Comparison of ENCODE assay signal across 8 cellular contexts in genomic region chr6:113381957-113382356, GRCh38.
DNase-seq lines count a peak whose midpoint lies in the region; ATAC-seq, FAIRE-seq and TF ChIP-seq lines count a peak whose summit lies in the region.

No MANE protein-coding gene starts in this region.

- TF ChIP-seq CTCF in bronchial epithelial cell (IDR thresholded peaks at IDR 0.05; ENCODE audit: insufficient read depth, low read length, severe bottlenecking) (no peak), progenitor cell of endocrine pancreas (IDR thresholded peaks at IDR 0.05; ENCODE audit: unreplicated experiment) (no peak)

- H3K27me3 ChIP-seq in bronchial epithelial cell (ENCODE audit: control insufficient read depth, insufficient read depth, low read length) = no peaks in the 10 kb centered on the region

- H3K4me1 Mint-ChIP-seq in progenitor cell of endocrine pancreas (ENCODE audit: low read depth) = peaks cover 2% of the 10 kb centered on the region

- no peaks in the 10 kb centered on the region for H3K36me3 ChIP-seq in bronchial epithelial cell (ENCODE audit: control insufficient read depth, insufficient read depth, low read length)

- no peak overlapping the region for H3K27ac Mint-ChIP-seq in progenitor cell of endocrine pancreas

- H3K27me3 Mint-ChIP-seq in progenitor cell of endocrine pancreas = no peaks in the 10 kb centered on the region

- FAIRE-seq in bronchial epithelial cell (lab: Jason Lieb, UNC) = no peak

- ATAC-seq in GM18873 (IDR thresholded peaks at IDR 0.05; ENCODE audit: low FRiP score, unreplicated experiment) (peak; percentile 61), HG02759 (IDR thresholded peaks at IDR 0.05; ENCODE audit: unreplicated experiment) (peak; percentile 87)

- no peak overlapping the region for H3K4me3 Mint-ChIP-seq in progenitor cell of endocrine pancreas (ENCODE audit: low read depth)

- no peaks in the 10 kb centered on the region for H3K36me3 Mint-ChIP-seq in progenitor cell of endocrine pancreas (ENCODE audit: insufficient read depth)

- H3K9me3 Mint-ChIP-seq in progenitor cell of endocrine pancreas (ENCODE audit: low read depth) = no peaks in the 10 kb centered on the region

- no peak overlapping the region for H3K4me3 ChIP-seq in bronchial epithelial cell (ENCODE audit: low read depth, low read length)

- DNase-seq in NCI-H1092 treated with DMSO at 0.1 percent for 48 hours (lab: John Stamatoyannopoulos, UW) (peak; percentile 27), bronchial epithelial cell (ENCODE audit: low read depth) (peak; percentile 53), progenitor cell of endocrine pancreas (ENCODE audit: low spot score, unreplicated experiment) (no peak), NCI-H1930 (lab: John Stamatoyannopoulos, UW) (no peak), AG20443 (ENCODE audit: low spot score) (no peak)
- DNase-seq in activated naive CD4-positive, alpha-beta T cell treated with Interleukin-2 at 50 U/mL for 16 hours = no peak

Comparison
In these comparisons a context has a peak if more than half of its experiments do, and no peak if none do; other contexts are left out.
1. DNase-seq: peak in NCI-H1092 treated with DMSO at 0.1 percent for 48 hours (single experiment) and bronchial epithelial cell (single experiment); none in progenitor cell of endocrine pancreas (single experiment), NCI-H1930 (0 of 2), activated naive CD4-positive, alpha-beta T cell treated with Interleukin-2 at 50 U/mL for 16 hours (single experiment) and AG20443 (single experiment).